In the genomic region with DNA sequence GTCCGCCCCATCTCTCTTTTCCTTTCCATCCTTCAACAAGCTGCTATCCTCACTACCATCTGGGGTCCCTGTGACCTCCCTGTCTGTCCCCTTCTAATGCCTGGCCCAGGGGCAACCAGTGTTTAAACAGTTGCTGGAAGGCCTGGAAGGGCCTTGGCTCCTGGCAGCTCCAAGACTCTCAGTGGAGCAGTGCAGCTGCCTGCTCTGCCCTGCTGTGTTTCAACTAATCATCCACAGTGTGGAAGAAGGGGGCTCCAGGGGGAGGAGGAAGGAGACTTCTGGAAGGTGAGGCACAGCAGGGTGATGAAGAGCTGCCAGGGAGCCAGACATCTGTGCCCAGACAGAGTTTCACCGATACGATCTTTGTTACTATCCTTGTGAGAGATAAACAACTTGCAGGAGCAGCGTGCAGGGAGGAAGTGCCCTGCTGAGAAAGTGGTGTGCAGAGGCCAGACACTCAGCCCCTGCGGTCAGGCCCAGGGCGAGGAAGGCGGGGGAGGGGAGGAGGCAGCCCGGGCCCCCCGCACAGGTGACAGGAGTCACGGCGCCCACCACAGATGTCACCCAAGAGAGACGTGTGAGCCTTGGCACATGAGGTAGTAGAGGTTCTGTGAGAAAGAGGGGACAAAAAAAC, we compare ENCODE assay signal across 10 cellular contexts.
A peak's percentile ranks its signal among the peaks of the same experiment; 100 is the strongest.
DNase-seq lines count a peak whose midpoint lies in the region; TF ChIP-seq lines count a peak whose summit lies in the region.
"Had no signal": no experiment of that assay in that cellular context is flagged by ENCODE, and none has a peak within 500 bp of the region (broad histone marks: within the 10 kb centered on the region; RNA-seq: fewer than 3 reads in every experiment).

No MANE protein-coding gene starts in this region.

- H3K79me2 ChIP-seq in Loucy (ENCODE audit: insufficient read depth, low read length): no peaks in the 10 kb centered on the region

- peak overlapping the region; percentile 78 for H3K4me2 ChIP-seq in Loucy (ENCODE audit: low read depth, low read length, poor library complexity, severe bottlenecking)

- no peaks in the 10 kb centered on the region for H4K20me1 ChIP-seq in Loucy (ENCODE audit: insufficient read depth, low read length, poor library complexity, severe bottlenecking)

- H3K9ac ChIP-seq in Loucy (ENCODE audit: low read depth, low read length, poor library complexity, severe bottlenecking): peak overlapping the region; percentile 65

- H3K36me3 ChIP-seq in Loucy (ENCODE audit: insufficient read depth, low read length): no peaks in the 10 kb centered on the region

- CTCF ChIA-PET in activated CD4-positive, alpha-beta memory T cell treated with anti-CD3 and anti-CD28 coated beads, Interleukin-2, amount 10 ng/mL, durations not matched to agents 7 days and 5 days (lab: Charles Lee): interaction anchor here (0.8 to 2.2 kb wide), 6 partner anchors 11 to 72 kb away, joined by 3 to 7 read pairs (median 4); no protein-coding TSS in a partner anchor

- in situ Hi-C loops in astrocyte of the spinal cord (cut with HindIII; ENCODE audit: low sequenced_read_pairs): no loop called here

- H3K9me3 Mint-ChIP-seq in activated CD4-positive, alpha-beta memory T cell treated with anti-CD3 and anti-CD28 coated beads, Interleukin-2, amount 10 ng/mL, durations not matched to agents 7 days and 5 days: peaks cover 2% of the 10 kb centered on the region
- H3K9me3 Mint-ChIP-seq: neural crest cell had no signal

- H3K36me3 Mint-ChIP-seq in activated CD4-positive, alpha-beta memory T cell treated with anti-CD3 and anti-CD28 coated beads, Interleukin-2, amount 10 ng/mL, durations not matched to agents 7 days and 5 days (ENCODE audit: low read depth): peaks cover 3% of the 10 kb centered on the region

- H3K4me1 Mint-ChIP-seq in activated CD4-positive, alpha-beta memory T cell treated with anti-CD3 and anti-CD28 coated beads, Interleukin-2, amount 10 ng/mL, durations not matched to agents 7 days and 5 days: peaks cover 53% of the 10 kb centered on the region

- peak overlapping the region; percentile 81 for H3K27ac Mint-ChIP-seq in activated CD4-positive, alpha-beta memory T cell treated with anti-CD3 and anti-CD28 coated beads, Interleukin-2, amount 10 ng/mL, durations not matched to agents 7 days and 5 days

- no peaks in the 10 kb centered on the region for H3K9me3 ChIP-seq in Loucy (ENCODE audit: insufficient read depth, low read depth, low read length)

- no peaks in the 10 kb centered on the region for H3K9me2 ChIP-seq in Loucy (replicated peaks; ENCODE audit: low read depth, low read length)

- H3K4me3 ChIP-seq in Loucy (ENCODE audit: low read length, poor library complexity, severe bottlenecking) (peak overlapping the region; percentile 58), astrocyte of the spinal cord (ENCODE audit: low read depth, low read length) (no peak overlapping the region)

- no peak for TF ChIP-seq POLR2A in erythroblast (IDR thresholded peaks at IDR 0.05; ENCODE audit: low read length)

- H3K27me3 ChIP-seq in Loucy (ENCODE audit: insufficient read depth, low read length, poor library complexity, severe bottlenecking): no peaks in the 10 kb centered on the region

- peak overlapping the region; percentile 45 for H3K4me3 Mint-ChIP-seq in activated CD4-positive, alpha-beta memory T cell treated with anti-CD3 and anti-CD28 coated beads, Interleukin-2, amount 10 ng/mL, durations not matched to agents 7 days and 5 days
- H3K4me3 Mint-ChIP-seq: neural crest cell had no signal

- no peak overlapping the region for H2AFZ ChIP-seq in Loucy (ENCODE audit: low read length)

- POLR2A ChIA-PET in activated CD4-positive, alpha-beta memory T cell treated with anti-CD3 and anti-CD28 coated beads, Interleukin-2, amount 10 ng/mL, durations not matched to agents 7 days and 5 days (lab: Charles Lee): interaction anchor here (0.8 to 3.8 kb wide), 13 partner anchors 11 to 1062 kb away, joined by 3 to 23 read pairs (median 4); a partner anchor contains a TSS

- TF ChIP-seq CTCF in Loucy (conservative IDR thresholded peaks at IDR 0.05; ENCODE audit: low read length) (no peak), astrocyte of the spinal cord (IDR thresholded peaks at IDR 0.05; ENCODE audit: low read depth, low read length) (no peak)

- peak; percentile 48 for DNase-seq in activated CD4-positive, alpha-beta memory T cell treated with anti-CD3 and anti-CD28 coated beads, Interleukin-2, amount 10 ng/mL, durations not matched to agents 7 days and 5 days
- DNase-seq in astrocyte of the spinal cord (ENCODE audit: low read depth, low spot score) (peak; percentile 2), GDM1 (lab: John Stamatoyannopoulos, UW) (no peak), erythroblast (lab: John Stamatoyannopoulos, UW) (no peak), NCI-H2081 (lab: John Stamatoyannopoulos, UW) (no peak), HuH-7 (ENCODE audit: low spot score) (no peak)
- DNase-seq in stimulated activated CD8-positive, alpha-beta memory T cell treated with anti-CD3 and anti-CD28 coated beads, Interleukin-12 subunit alpha, Interleukin-12 subunit beta, amount 100 ng/mL, for 4 hours (ENCODE audit: low read depth): peak; percentile 42
- DNase-seq: T1000 had no signal

- peaks cover 71% of the 10 kb centered on the region for H3K4me1 ChIP-seq in Loucy (ENCODE audit: insufficient read depth, low read length, poor library complexity, severe bottlenecking)

- H3F3A ChIP-seq in Loucy (ENCODE audit: low read depth): no peaks in the 10 kb centered on the region

- peaks cover 2% of the 10 kb centered on the region for H3K27me3 Mint-ChIP-seq in activated CD4-positive, alpha-beta memory T cell treated with anti-CD3 and anti-CD28 coated beads, Interleukin-2, amount 10 ng/mL, durations not matched to agents 7 days and 5 days

Comparison
In these comparisons a context has a peak if more than half of its experiments do, and no peak if none do; other contexts are left out.
1. DNase-seq: peak in activated CD4-positive, alpha-beta memory T cell treated with anti-CD3 and anti-CD28 coated beads, Interleukin-2, amount 10 ng/mL, durations not matched to agents 7 days and 5 days (single experiment), astrocyte of the spinal cord (single experiment) and stimulated activated CD8-positive, alpha-beta memory T cell treated with anti-CD3 and anti-CD28 coated beads, Interleukin-12 subunit alpha, Interleukin-12 subunit beta, amount 100 ng/mL, for 4 hours (single experiment); none in GDM1 (single experiment), erythroblast (0 of 2), NCI-H2081 (0 of 2) and HuH-7 (single experiment).